19 cellular contexts compared by ENCODE assay signal in genomic region chr12:54331461-54331860, GRCh38. TPM values are rescaled to one million over a fixed set of nuclear protein-coding genes. Genes with fewer than 3 reads are reported as not detected.
DNase-seq lines count a peak whose midpoint lies in the region; ATAC-seq and TF ChIP-seq lines count a peak whose summit lies in the region.
"Had no signal": no experiment of that assay in that cellular context is flagged by ENCODE, and none has a peak within 500 bp of the region (broad histone marks: within the 10 kb centered on the region; RNA-seq: fewer than 3 reads in every experiment).

No MANE protein-coding gene starts in this region.

- H4K20me1 ChIP-seq in BLaER1 treated with 17β-estradiol and CSF1 and Interleukin-3, amounts not matched to agents 10 nM and 100 nM: peaks cover 0 to 5% (median 0%) of the 10 kb centered on the region in 11 experiments; a peak in 2 of 22 replicates

- H2AK5ac ChIP-seq in mesenchymal stem cell (ENCODE audit: low read length, severe bottlenecking): no peak overlapping the region

- peak overlapping the region in 7 of 11 experiments; percentile 17 to 58 (median 48); a peak in 8 of 22 replicates for H3K9ac ChIP-seq in BLaER1 treated with 17β-estradiol and CSF1 and Interleukin-3, amounts not matched to agents 10 nM and 100 nM
- no peak overlapping the region for H3K9ac ChIP-seq in mesenchymal stem cell (ENCODE audit: low read length)

- H3K27ac Mint-ChIP-seq in CD4-positive, CD25-positive, alpha-beta regulatory T cell: peak overlapping the region; percentile 66 to 92 (median 92)
- peak overlapping the region; percentile 82 for H3K27ac Mint-ChIP-seq in activated CD8-positive, alpha-beta T cell treated with anti-CD3 and anti-CD28 coated beads, Interleukin-2, amount 10 ng/mL, durations not matched to agents 7 days and 5 days
- H3K27ac Mint-ChIP-seq in chondrocyte (ENCODE audit: unreplicated experiment): no peak overlapping the region
- H3K27ac Mint-ChIP-seq: WTC11 had no signal

- H3K23ac ChIP-seq in mesenchymal stem cell (ENCODE audit: low read length in 2 of 2): no peak overlapping the region

- no peaks in the 10 kb centered on the region for H3K27me3 Mint-ChIP-seq in CD4-positive, CD25-positive, alpha-beta regulatory T cell
- H3K27me3 Mint-ChIP-seq in activated CD8-positive, alpha-beta T cell treated with anti-CD3 and anti-CD28 coated beads, Interleukin-2, amount 10 ng/mL, durations not matched to agents 7 days and 5 days (ENCODE audit: low read depth): no peaks in the 10 kb centered on the region
- no peaks in the 10 kb centered on the region for H3K27me3 Mint-ChIP-seq in chondrocyte (ENCODE audit: low read depth)
- H3K27me3 Mint-ChIP-seq: type B pancreatic cell had no signal

- 94% methylated on average over 3 of the region's 5 CpGs for WGBS in mesenchymal stem cell

- no peak overlapping the region for H2BK5ac ChIP-seq in mesenchymal stem cell (ENCODE audit: low read depth, low read length, poor library complexity, severe bottlenecking)

- peaks cover 10 to 70% (median 49%) of the 10 kb centered on the region in 4 donors for H3K4me1 Mint-ChIP-seq in CD4-positive, CD25-positive, alpha-beta regulatory T cell
- peaks cover 49% of the 10 kb centered on the region for H3K4me1 Mint-ChIP-seq in activated CD8-positive, alpha-beta T cell treated with anti-CD3 and anti-CD28 coated beads, Interleukin-2, amount 10 ng/mL, durations not matched to agents 7 days and 5 days (ENCODE audit: low read depth)
- peaks cover 38% of the 10 kb centered on the region for H3K4me1 Mint-ChIP-seq in chondrocyte (ENCODE audit: low read depth)

- H2BK15ac ChIP-seq in mesenchymal stem cell (ENCODE audit: low read depth, poor library complexity, severe bottlenecking): no peak overlapping the region

- H3K4me1 ChIP-seq in BLaER1 treated with 17β-estradiol and CSF1 and Interleukin-3, amounts not matched to agents 10 nM and 100 nM: peaks cover 42 to 100% (median 95%) of the 10 kb centered on the region in 10 experiments
- peaks cover 46% of the 10 kb centered on the region for H3K4me1 ChIP-seq in CD4-positive, CD25-positive, alpha-beta regulatory T cell (ENCODE audit: control insufficient read depth, insufficient read depth, low read length, poor library complexity, severe bottlenecking)
- H3K4me1 ChIP-seq in mesenchymal stem cell (ENCODE audit: control insufficient read depth, insufficient read depth, low read depth, low read length): peaks cover 11% of the 10 kb centered on the region

- no peak for DNase-seq in CD4-positive, CD25-positive, alpha-beta regulatory T cell
- no peak for DNase-seq in activated CD8-positive, alpha-beta T cell treated with anti-CD3 and anti-CD28 coated beads, Interleukin-2, amount 10 ng/mL, durations not matched to agents 7 days and 5 days
- no peak for DNase-seq in mesenchymal stem cell
- DNase-seq in chondrocyte (ENCODE audit: low spot score): no peak
- DNase-seq in ecto neural progenitor cell (ENCODE audit: low spot score): no peak
- DNase-seq in SHP77 treated with DMSO at 0.1 percent for 48 hours (lab: John Stamatoyannopoulos, UW): no peak
- DNase-seq: activated gamma-delta T cell; KBM-7; mucosa of descending colon; NCI-H774; SIG-M5; stimulated activated CD4-positive, alpha-beta T cell treated with anti-CD3 and anti-CD28 coated beads, Interleukin-2, amount 100 ng/mL, for 48 hours; stimulated activated naive CD8-positive, alpha-beta T cell treated with anti-CD3 and anti-CD28 coated beads, Interleukin-15, Interleukin-2, amounts not matched to agents 100 U/mL and 50 U/mL, for 24 hours had no signal

- peak overlapping the region in 3 of 4 donors; percentile 27 to 56 (median 36) for H3K4me3 Mint-ChIP-seq in CD4-positive, CD25-positive, alpha-beta regulatory T cell
- H3K4me3 Mint-ChIP-seq in activated CD8-positive, alpha-beta T cell treated with anti-CD3 and anti-CD28 coated beads, Interleukin-2, amount 10 ng/mL, durations not matched to agents 7 days and 5 days: no peak overlapping the region
- H3K4me3 Mint-ChIP-seq in chondrocyte (ENCODE audit: unreplicated experiment): no peak overlapping the region
- H3K4me3 Mint-ChIP-seq: type B pancreatic cell, WTC11 had no signal

- no peak overlapping the region for H3K4ac ChIP-seq in mesenchymal stem cell (ENCODE audit: low read depth in 1 of 2, low read length in 2 of 2)

- H4K8ac ChIP-seq in mesenchymal stem cell (ENCODE audit: low read length): peak overlapping the region; percentile 36

- H4K91ac ChIP-seq in mesenchymal stem cell (ENCODE audit: low read length): no peak overlapping the region

- H3K4me3 ChIP-seq in BLaER1 treated with 17β-estradiol and CSF1 and Interleukin-3, amounts not matched to agents 10 nM and 100 nM: peak overlapping the region in 3 of 10 experiments; percentile 11 to 41 (median 34); a peak in 3 of 20 replicates
- H3K4me3 ChIP-seq in CD4-positive, CD25-positive, alpha-beta regulatory T cell (ENCODE audit: low read depth, low read length): peak overlapping the region; percentile 40
- H3K4me3 ChIP-seq in mesenchymal stem cell (ENCODE audit: insufficient read depth in 1 of 2, low read depth in 1 of 2, low read length in 2 of 2): no peak overlapping the region
- H3K4me3 ChIP-seq: mucosa of descending colon, smooth muscle cell had no signal

- ATAC-seq in CD4-positive, CD25-positive, alpha-beta regulatory T cell (ENCODE audit: low read depth in 2 of 2): no peak
- no peak for ATAC-seq in activated CD8-positive, alpha-beta T cell treated with anti-CD3 and anti-CD28 coated beads, Interleukin-2, amount 10 ng/mL, durations not matched to agents 7 days and 5 days
- ATAC-seq: stimulated activated naive CD8-positive, alpha-beta T cell treated with anti-CD3 and anti-CD28 coated beads, Interleukin-15, Interleukin-2, amounts not matched to agents 100 U/mL and 50 U/mL, for 24 hours; WTC11 had no signal

- CTCF ChIA-PET in activated CD8-positive, alpha-beta T cell treated with anti-CD3 and anti-CD28 coated beads, Interleukin-2, amount 10 ng/mL, durations not matched to agents 7 days and 5 days (lab: Charles Lee): interaction anchor here (0.8 to 1.3 kb wide), 5 partner anchors 25 to 80 kb away, joined by 3 read pairs; no protein-coding TSS in a partner anchor

- H3K27ac ChIP-seq in BLaER1 treated with 17β-estradiol and CSF1 and Interleukin-3, amounts not matched to agents 10 nM and 100 nM: peak overlapping the region in 9 of 11 experiments; percentile 1 to 69 (median 48); a peak in 15 of 22 replicates
- peak overlapping the region; percentile 60 for H3K27ac ChIP-seq in CD4-positive, CD25-positive, alpha-beta regulatory T cell (ENCODE audit: insufficient read depth, low read length, poor library complexity, severe bottlenecking)
- no peak overlapping the region for H3K27ac ChIP-seq in mesenchymal stem cell (ENCODE audit: low read length, poor library complexity, severe bottlenecking)

- no peak overlapping the region for H2BK120ac ChIP-seq in mesenchymal stem cell (ENCODE audit: low read depth, low read length)

- H3K9me3 Mint-ChIP-seq in CD4-positive, CD25-positive, alpha-beta regulatory T cell: no peaks in the 10 kb centered on the region
- no peaks in the 10 kb centered on the region for H3K9me3 Mint-ChIP-seq in activated CD8-positive, alpha-beta T cell treated with anti-CD3 and anti-CD28 coated beads, Interleukin-2, amount 10 ng/mL, durations not matched to agents 7 days and 5 days (ENCODE audit: insufficient read depth)
- H3K9me3 Mint-ChIP-seq in chondrocyte (ENCODE audit: low read depth): no peaks in the 10 kb centered on the region
- H3K9me3 Mint-ChIP-seq: type B pancreatic cell, WTC11 had no signal

- peaks cover 6% of the 10 kb centered on the region for H3K36me3 Mint-ChIP-seq in CD4-positive, CD25-positive, alpha-beta regulatory T cell
- H3K36me3 Mint-ChIP-seq in activated CD8-positive, alpha-beta T cell treated with anti-CD3 and anti-CD28 coated beads, Interleukin-2, amount 10 ng/mL, durations not matched to agents 7 days and 5 days (ENCODE audit: low read depth): peaks cover 10% of the 10 kb centered on the region
- H3K36me3 Mint-ChIP-seq in chondrocyte (ENCODE audit: low read depth): peaks cover 2% of the 10 kb centered on the region
- H3K36me3 Mint-ChIP-seq: WTC11 had no signal

- H3K79me1 ChIP-seq in mesenchymal stem cell (replicated peaks; ENCODE audit: low read length, poor library complexity, severe bottlenecking): peaks cover 7% of the 10 kb centered on the region

- H3K4me2 ChIP-seq in BLaER1 treated with 17β-estradiol and CSF1 and Interleukin-3, amounts not matched to agents 10 nM and 100 nM: peak overlapping the region in 9 of 11 experiments; percentile 24 to 97 (median 84); a peak in 17 of 22 replicates
- no peak overlapping the region for H3K4me2 ChIP-seq in mesenchymal stem cell (ENCODE audit: low read length, poor library complexity, severe bottlenecking)
- H3K4me2 ChIP-seq: smooth muscle cell had no signal

- no peak overlapping the region for H2BK12ac ChIP-seq in mesenchymal stem cell (ENCODE audit: low read length in 2 of 2)

- no peak for TF ChIP-seq CTCF in chondrocyte (IDR thresholded peaks at IDR 0.05)

- no peak overlapping the region for H3K14ac ChIP-seq in mesenchymal stem cell (ENCODE audit: low read length in 2 of 2)

- H2AFZ ChIP-seq in mesenchymal stem cell (ENCODE audit: low read depth, low read length): no peak overlapping the region

- H3K9me3 ChIP-seq in BLaER1 treated with 17β-estradiol and CSF1 and Interleukin-3, amounts not matched to agents 10 nM and 100 nM (replicated peaks in 1 of 11): no peaks in the 10 kb centered on the region
- H3K9me3 ChIP-seq in CD4-positive, CD25-positive, alpha-beta regulatory T cell (ENCODE audit: control insufficient read depth in 2 of 2, low read length in 2 of 2): no peaks in the 10 kb centered on the region
- no peaks in the 10 kb centered on the region for H3K9me3 ChIP-seq in mesenchymal stem cell (ENCODE audit: control insufficient read depth, low read length)
- H3K9me3 ChIP-seq: mucosa of descending colon had no signal

- H3K18ac ChIP-seq in mesenchymal stem cell (ENCODE audit: low read depth in 1 of 2, low read length in 2 of 2): no peak overlapping the region

- peaks cover 5 to 37% (median 16%) of the 10 kb centered on the region in 11 experiments; a peak in 15 of 22 replicates for H3K36me3 ChIP-seq in BLaER1 treated with 17β-estradiol and CSF1 and Interleukin-3, amounts not matched to agents 10 nM and 100 nM
- peaks cover 4% of the 10 kb centered on the region for H3K36me3 ChIP-seq in CD4-positive, CD25-positive, alpha-beta regulatory T cell (ENCODE audit: control insufficient read depth, insufficient read depth, low read length)
- H3K36me3 ChIP-seq in mesenchymal stem cell (ENCODE audit: control insufficient read depth in 1 of 2, insufficient read depth in 2 of 2, low read depth in 1 of 2, low read length in 2 of 2): peaks cover 9 to 19% of the 10 kb centered on the region in 2 experiments

- H3K27me3 ChIP-seq in BLaER1 treated with 17β-estradiol and CSF1 and Interleukin-3, amounts not matched to agents 10 nM and 100 nM: no peaks in the 10 kb centered on the region
- no peaks in the 10 kb centered on the region for H3K27me3 ChIP-seq in CD4-positive, CD25-positive, alpha-beta regulatory T cell (ENCODE audit: control insufficient read depth, insufficient read depth, low read length)
- H3K27me3 ChIP-seq in mesenchymal stem cell (ENCODE audit: control insufficient read depth in 1 of 2, insufficient read depth in 1 of 2, low read length in 2 of 2): no peaks in the 10 kb centered on the region

- POLR2A ChIA-PET in activated CD8-positive, alpha-beta T cell treated with anti-CD3 and anti-CD28 coated beads, Interleukin-2, amount 10 ng/mL, durations not matched to agents 7 days and 5 days (lab: Charles Lee): interaction anchor here (1.2 kb wide), 1 partner anchor 51 kb away, joined by 4 read pairs; the partner anchor contains the start of gene CBX5

RNA-seq across cellular contexts. Expression of gene COPZ1, which starts 6.5 kb away (rescaled TPM):
- total RNA-seq in CD4-positive, CD25-positive, alpha-beta regulatory T cell: 65.3 TPM
- 100 to 1,000 TPM; 151 to 213 (median 168) TPM for polyA plus RNA-seq in CD4-positive, CD25-positive, alpha-beta regulatory T cell
- total RNA-seq in activated CD8-positive, alpha-beta T cell treated with anti-CD3 and anti-CD28 coated beads, Interleukin-2, amount 10 ng/mL, durations not matched to agents 7 days and 5 days: 100 to 1,000 TPM; 105 to 112 TPM
- 182 TPM for polyA plus RNA-seq in mesenchymal stem cell (2013, experiment 1 of 2)
- 182 TPM for polyA plus RNA-seq in mesenchymal stem cell (2013, experiment 2 of 2)
- 101 to 119 TPM (median 108 TPM) in 3 replicates for total RNA-seq in chondrocyte

RNA-seq across cellular contexts. Expression of gene NFE2, which starts 30.6 kb away (rescaled TPM):
- total RNA-seq in CD4-positive, CD25-positive, alpha-beta regulatory T cell: 2.8 TPM
- polyA plus RNA-seq in CD4-positive, CD25-positive, alpha-beta regulatory T cell: under 1 TPM in 1 of 4 donors, not detected in 3; 0.18 TPM
- not detected for total RNA-seq in activated CD8-positive, alpha-beta T cell treated with anti-CD3 and anti-CD28 coated beads, Interleukin-2, amount 10 ng/mL, durations not matched to agents 7 days and 5 days
- 0.12 TPM for polyA plus RNA-seq in mesenchymal stem cell (2013, experiment 1 of 2)
- polyA plus RNA-seq in mesenchymal stem cell (2013, experiment 2 of 2): 0.10 TPM
- total RNA-seq in chondrocyte: not detected in 3 replicates

RNA-seq across cellular contexts. Expression of gene GPR84, which starts 32.8 kb away (rescaled TPM):
- not detected for total RNA-seq in CD4-positive, CD25-positive, alpha-beta regulatory T cell
- not detected for polyA plus RNA-seq in CD4-positive, CD25-positive, alpha-beta regulatory T cell
- under 1 TPM; 0.32 to 0.57 TPM for total RNA-seq in activated CD8-positive, alpha-beta T cell treated with anti-CD3 and anti-CD28 coated beads, Interleukin-2, amount 10 ng/mL, durations not matched to agents 7 days and 5 days
- polyA plus RNA-seq in mesenchymal stem cell (2013, experiment 1 of 2): not detected
- polyA plus RNA-seq in mesenchymal stem cell (2013, experiment 2 of 2): not detected
- not detected in 3 replicates for total RNA-seq in chondrocyte
- total RNA-seq: H1, renal cortical epithelial cell had no signal
- polyA plus RNA-seq: smooth muscle cell had no signal

RNA-seq across cellular contexts. Expression of gene HNRNPA1, which starts 50.9 kb away (rescaled TPM):
- total RNA-seq in CD4-positive, CD25-positive, alpha-beta regulatory T cell: 1,288 TPM
- polyA plus RNA-seq in CD4-positive, CD25-positive, alpha-beta regulatory T cell: 100 to 1,000 TPM; 750 to 913 (median 830) TPM
- 1,000 to 10,000 TPM; 1,520 to 1,553 TPM for total RNA-seq in activated CD8-positive, alpha-beta T cell treated with anti-CD3 and anti-CD28 coated beads, Interleukin-2, amount 10 ng/mL, durations not matched to agents 7 days and 5 days
- 983 TPM for polyA plus RNA-seq in mesenchymal stem cell (2013, experiment 1 of 2)
- polyA plus RNA-seq in mesenchymal stem cell (2013, experiment 2 of 2): 943 TPM
- 485 to 774 TPM (median 502 TPM) in 3 replicates for total RNA-seq in chondrocyte

RNA-seq across cellular contexts. Expression of gene CBX5, which starts 51.5 kb away (rescaled TPM):
- total RNA-seq in CD4-positive, CD25-positive, alpha-beta regulatory T cell: 38.9 TPM
- 10 to 100 TPM; 18.2 to 21.5 (median 19.6) TPM for polyA plus RNA-seq in CD4-positive, CD25-positive, alpha-beta regulatory T cell
- 100 to 1,000 TPM; 145 to 148 TPM for total RNA-seq in activated CD8-positive, alpha-beta T cell treated with anti-CD3 and anti-CD28 coated beads, Interleukin-2, amount 10 ng/mL, durations not matched to agents 7 days and 5 days
- 34.7 TPM for polyA plus RNA-seq in mesenchymal stem cell (2013, experiment 1 of 2)
- 34.1 TPM for polyA plus RNA-seq in mesenchymal stem cell (2013, experiment 2 of 2)
- total RNA-seq in chondrocyte: 79.4 to 141 TPM (median 81.8 TPM) in 3 replicates

Comparison
In these comparisons a context has a peak if more than half of its experiments do, and no peak if none do; other contexts are left out.
1. H3K4me3 Mint-ChIP-seq: peak in CD4-positive, CD25-positive, alpha-beta regulatory T cell (3 of 4); none in activated CD8-positive, alpha-beta T cell treated with anti-CD3 and anti-CD28 coated beads, Interleukin-2, amount 10 ng/mL, durations not matched to agents 7 days and 5 days (single experiment) and chondrocyte (single experiment).